ENCODE assay signal across 15 cellular contexts in the genomic region with DNA sequence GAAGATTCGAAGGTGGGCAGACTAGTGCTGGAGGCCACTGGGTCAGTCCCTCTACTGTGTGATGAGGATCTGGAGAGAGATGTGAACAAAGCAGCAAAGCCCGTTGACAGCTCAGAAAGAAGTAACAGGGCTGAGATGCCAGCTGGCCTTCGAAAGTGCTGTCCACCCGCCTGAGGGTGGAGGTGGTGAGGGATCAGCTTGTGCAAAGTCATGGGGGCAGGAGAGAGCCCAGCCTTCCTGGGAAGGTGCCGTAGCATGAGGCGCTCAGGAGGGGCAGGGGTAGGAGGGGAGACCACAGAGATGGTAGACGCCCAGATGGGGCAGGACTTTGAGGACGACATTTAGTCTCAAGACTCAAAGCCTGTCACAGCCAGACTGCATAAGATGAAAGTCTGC. TPM values are rescaled to one million over a fixed set of nuclear protein-coding genes. Genes with fewer than 3 reads are reported as not detected.
DNase-seq lines count a peak whose midpoint lies in the region; ATAC-seq and TF ChIP-seq lines count a peak whose summit lies in the region.
"Had no signal": no experiment of that assay in that cellular context is flagged by ENCODE, and none has a peak within 500 bp of the region (broad histone marks: within the 10 kb centered on the region; RNA-seq: fewer than 3 reads in every experiment).

No MANE protein-coding gene starts in this region.

- peaks cover 64% of the 10 kb centered on the region for H3K36me3 Mint-ChIP-seq in activated naive CD4-positive, alpha-beta T cell treated with anti-CD3 and anti-CD28 coated beads, Interleukin-2, amount 10 ng/mL, durations not matched to agents 7 days and 5 days

- H3K4me3 ChIP-seq in epithelial cell of proximal tubule (ENCODE audit: low read depth, low read length) (peak overlapping the region; percentile 7), mucosa of rectum (ENCODE audit: low read length in 2 of 2) (peak overlapping the region; percentile 53 to 56), transverse colon (peak overlapping the region in 2 of 4 donors; percentile 8 to 11)
- H3K4me3 ChIP-seq: esophagus muscularis mucosa, K562, left lung had no signal

- H3K27me3 Mint-ChIP-seq in activated naive CD4-positive, alpha-beta T cell treated with anti-CD3 and anti-CD28 coated beads, Interleukin-2, amount 10 ng/mL, durations not matched to agents 7 days and 5 days = no peaks in the 10 kb centered on the region

- intact Hi-C loops in transverse colon (cut with DNase I; ENCODE audit: low total_unique reads) = no loop called here

- WGBS in transverse colon (ENCODE audit: low coverage in 1 of 2), 2 donors = 67 to 71% methylated on average over 6 to 8 of the region's 8 CpGs

- H3K36me3 ChIP-seq in mucosa of rectum (ENCODE audit: control insufficient read depth in 2 of 2, insufficient read depth in 2 of 2, low read length in 2 of 2) (peaks cover 11 to 20% of the 10 kb centered on the region in 2 donors), transverse colon (peaks cover 0 to 5% (median 1%) of the 10 kb centered on the region in 4 donors)

- H3K27ac ChIP-seq in mucosa of rectum (ENCODE audit: low read depth in 2 of 2, low read length in 2 of 2) (peak overlapping the region; percentile 88 to 91), transverse colon (peak overlapping the region; percentile 76 to 88 (median 84))

- H3K4me1 Mint-ChIP-seq in activated naive CD4-positive, alpha-beta T cell treated with anti-CD3 and anti-CD28 coated beads, Interleukin-2, amount 10 ng/mL, durations not matched to agents 7 days and 5 days = peaks cover 67% of the 10 kb centered on the region

- CTCF ChIA-PET in activated naive CD4-positive, alpha-beta T cell treated with anti-CD3 and anti-CD28 coated beads, Interleukin-2, amount 10 ng/mL, durations not matched to agents 7 days and 5 days (lab: Charles Lee) = interaction anchor here (1.1 kb wide), 1 partner anchor 9 kb away, joined by 3 read pairs; no protein-coding TSS in a partner anchor

- no peaks in the 10 kb centered on the region for H3K9me3 Mint-ChIP-seq in activated naive CD4-positive, alpha-beta T cell treated with anti-CD3 and anti-CD28 coated beads, Interleukin-2, amount 10 ng/mL, durations not matched to agents 7 days and 5 days

- no peak for TF ChIP-seq EP300 in transverse colon (IDR thresholded peaks at IDR 0.05; ENCODE audit: low read depth)

- no peaks in the 10 kb centered on the region for H3K9me3 ChIP-seq in mucosa of rectum (ENCODE audit: control insufficient read depth in 2 of 2, low read length in 2 of 2)
- no peaks in the 10 kb centered on the region for H3K9me3 ChIP-seq in transverse colon
- H3K9me3 ChIP-seq: esophagus muscularis mucosa, left lung had no signal

- peak overlapping the region; percentile 11 for H3K27ac Mint-ChIP-seq in activated naive CD4-positive, alpha-beta T cell treated with anti-CD3 and anti-CD28 coated beads, Interleukin-2, amount 10 ng/mL, durations not matched to agents 7 days and 5 days

- in situ Hi-C loops in transverse colon (cut with MboI; ENCODE audit: low pct_ligation_motif_present in 1 of 4, low pct_unique_long_range_greater_than_20kb in 1 of 4, low sequenced_read_pairs in 3 of 4) = no loop called here

- ATAC-seq in SK-N-SH treated with all-trans-retinoic acid at 6 μM for 48 hours = no peak
- ATAC-seq in HG03196 (IDR thresholded peaks at IDR 0.05; ENCODE audit: unreplicated experiment) = no peak
- ATAC-seq: K562, left lung had no signal

- H3K9ac ChIP-seq in mucosa of rectum (ENCODE audit: low read depth in 1 of 2, low read length in 2 of 2) = peak overlapping the region; percentile 54 to 63

- no peak for TF ChIP-seq CTCF in epithelial cell of proximal tubule (conservative IDR thresholded peaks at IDR 0.05; ENCODE audit: low read depth, low read length)
- no peak for TF ChIP-seq CTCF in transverse colon (IDR thresholded peaks at IDR 0.05)

- H3K27me3 ChIP-seq in mucosa of rectum (ENCODE audit: control insufficient read depth in 2 of 2, insufficient read depth in 2 of 2, low read length in 2 of 2) (no peaks in the 10 kb centered on the region), transverse colon (no peaks in the 10 kb centered on the region)
- H3K27me3 ChIP-seq: esophagus muscularis mucosa, left lung had no signal

- H3K4me1 ChIP-seq in mucosa of rectum (ENCODE audit: control insufficient read depth in 2 of 2, insufficient read depth in 2 of 2, low read length in 2 of 2) = peaks cover 46 to 49% of the 10 kb centered on the region in 2 donors
- H3K4me1 ChIP-seq in transverse colon = peaks cover 32 to 58% (median 50%) of the 10 kb centered on the region in 4 donors

- no peak overlapping the region for H3K4me3 Mint-ChIP-seq in activated naive CD4-positive, alpha-beta T cell treated with anti-CD3 and anti-CD28 coated beads, Interleukin-2, amount 10 ng/mL, durations not matched to agents 7 days and 5 days
- H3K4me3 Mint-ChIP-seq: neural crest cell had no signal

- TF ChIP-seq POLR2A in transverse colon (IDR thresholded peaks at IDR 0.05) = no peak

- DNase-seq in activated naive CD4-positive, alpha-beta T cell treated with anti-CD3 and anti-CD28 coated beads, Interleukin-2, amount 10 ng/mL, durations not matched to agents 7 days and 5 days = no peak
- DNase-seq in activated naive CD4-positive, alpha-beta T cell treated with anti-CD3 and anti-CD28 coated beads, Interleukin-2, amount 50 U/mL, for 16 hours = no peak
- no peak for DNase-seq in epithelial cell of proximal tubule (ENCODE audit: low read depth)
- DNase-seq in transverse colon = no peak
- DNase-seq in LoVo (ENCODE audit: low spot score) = no peak
- DNase-seq: activated CD4-positive, alpha-beta T cell treated with anti-CD3 and anti-CD28 coated beads, Interleukin-2, amount 50 U/mL, for 4 hours; left lung; NCI-H1105; NK-92 treated with Interleukin-12 subunit alpha and Interleukin-12 subunit beta, amount 100 ng/mL, for 24 hours had no signal

TF ChIP-seq in SK-N-SH treated with all-trans-retinoic acid at 6 μM for 48 hours, 23 proteins besides CTCF, POLR2A, EP300 and RAD21 (continues in another document):
- TF ChIP-seq TSHZ2 (CRISPR knock-in tag; IDR thresholded peaks at IDR 0.05) (no peak), ZFP3 (CRISPR knock-in tag; IDR thresholded peaks at IDR 0.05) (no peak), ARNTL (CRISPR knock-in tag; IDR thresholded peaks at IDR 0.05; ENCODE audit: borderline replicate concordance, low read depth) (no peak), RARB (CRISPR knock-in tag; IDR thresholded peaks at IDR 0.05) (no peak), ZC3H10 (CRISPR knock-in tag; IDR thresholded peaks at IDR 0.05) (no peak), ISL1 (CRISPR knock-in tag; IDR thresholded peaks at IDR 0.05) (no peak), ZNF70 (CRISPR knock-in tag; IDR thresholded peaks at IDR 0.05) (no peak), PPARA (CRISPR knock-in tag; IDR thresholded peaks at IDR 0.05; ENCODE audit: borderline replicate concordance) (no peak), CSRNP3 (CRISPR knock-in tag; IDR thresholded peaks at IDR 0.05) (no peak), OSR1 (CRISPR knock-in tag; IDR thresholded peaks at IDR 0.05) (no peak), GLIS3 (CRISPR knock-in tag; IDR thresholded peaks at IDR 0.05) (no peak), ZNF565 (CRISPR knock-in tag; conservative IDR thresholded peaks at IDR 0.05; ENCODE audit: low read depth) (no peak), CSDC2 (CRISPR knock-in tag; IDR thresholded peaks at IDR 0.05) (no peak), ZFP30 (CRISPR knock-in tag; IDR thresholded peaks at IDR 0.05) (no peak)

RNA-seq across cellular contexts. Expression of gene TBC1D14, which starts 19.7 kb away (rescaled TPM):
- total RNA-seq in epithelial cell of proximal tubule (43.3 and 47.2 TPM in 2 replicates), transverse colon (10 to 100 TPM; 42.6 to 56.9 (median 54.0) TPM)
